Comparison of ENCODE assay signal across 7 cellular contexts in genomic region chr12:40192704-40193255, GRCh38. TPM values are rescaled to one million over a fixed set of nuclear protein-coding genes. Genes with fewer than 3 reads are reported as not detected.
A peak's percentile ranks its signal among the peaks of the same experiment; 100 is the strongest.
DNase-seq lines count a peak whose midpoint lies in the region; ATAC-seq and TF ChIP-seq lines count a peak whose summit lies in the region.

No MANE protein-coding gene starts in this region.

- H3K36me3 ChIP-seq in Loucy (ENCODE audit: insufficient read depth, low read length): no peaks in the 10 kb centered on the region
- no peaks in the 10 kb centered on the region for H3K36me3 ChIP-seq in neutrophil

- DNase-seq in dermis blood vessel endothelial cell (no peak), NCI-H69 (lab: John Stamatoyannopoulos, UW) (no peak), NCI-H2171 (lab: John Stamatoyannopoulos, UW) (no peak)

- no peak overlapping the region for H2AFZ ChIP-seq in Loucy (ENCODE audit: low read length)

- peak overlapping the region; percentile 92 for H3K27ac ChIP-seq in neutrophil

- no peaks in the 10 kb centered on the region; the same call in 1 of the 2 replicates for H3K9me3 ChIP-seq in Loucy (ENCODE audit: insufficient read depth, low read depth, low read length)
- no peaks in the 10 kb centered on the region for H3K9me3 ChIP-seq in neutrophil

- H3K4me1 ChIP-seq in Loucy (ENCODE audit: insufficient read depth, low read length, poor library complexity, severe bottlenecking) (peaks cover 12% of the 10 kb centered on the region), neutrophil (ENCODE audit: control insufficient read depth in 1 of 2, insufficient read depth in 1 of 2, low read depth in 1 of 2, low read length in 1 of 2) (peaks cover 51 to 61% of the 10 kb centered on the region in 2 experiments)

- H3K4me3 ChIP-seq in Loucy (ENCODE audit: low read length, poor library complexity, severe bottlenecking) (peak overlapping the region; percentile 40), neutrophil (ENCODE audit: low read depth in 1 of 2, low read length in 1 of 2) (peak overlapping the region in 1 of 2 experiments; percentile 36)

- no peak for TF ChIP-seq CTCF in Loucy (conservative IDR thresholded peaks at IDR 0.05; ENCODE audit: low read length)
- TF ChIP-seq CTCF in neutrophil (IDR thresholded peaks at IDR 0.05): no peak

- H3K27me3 ChIP-seq in Loucy (ENCODE audit: insufficient read depth, low read length, poor library complexity, severe bottlenecking) (no peaks in the 10 kb centered on the region), neutrophil (no peaks in the 10 kb centered on the region)

- H4K20me1 ChIP-seq in Loucy (ENCODE audit: insufficient read depth, low read length, poor library complexity, severe bottlenecking): no peaks in the 10 kb centered on the region

- peak; percentile 94 for ATAC-seq in GM19023 (IDR thresholded peaks at IDR 0.05; ENCODE audit: unreplicated experiment)
- ATAC-seq in HG02571 (IDR thresholded peaks at IDR 0.05; ENCODE audit: unreplicated experiment): peak; percentile 94

- no peaks in the 10 kb centered on the region for H3F3A ChIP-seq in Loucy (ENCODE audit: low read depth)

- H3K79me2 ChIP-seq in Loucy (ENCODE audit: insufficient read depth, low read length): no peaks in the 10 kb centered on the region

- H3K9me2 ChIP-seq in Loucy (replicated peaks; ENCODE audit: low read depth, low read length): no peaks in the 10 kb centered on the region

- H3K9ac ChIP-seq in Loucy (ENCODE audit: low read depth, low read length, poor library complexity, severe bottlenecking): no peak overlapping the region

- peak overlapping the region; percentile 52 for H3K4me2 ChIP-seq in Loucy (ENCODE audit: low read depth, low read length, poor library complexity, severe bottlenecking)

RNA-seq across cellular contexts. Expression of gene LRRK2, which starts 32.0 kb away (rescaled TPM):
- 0.51 and 0.65 TPM in 2 replicates for total RNA-seq in dermis blood vessel endothelial cell
